In the genomic region with DNA sequence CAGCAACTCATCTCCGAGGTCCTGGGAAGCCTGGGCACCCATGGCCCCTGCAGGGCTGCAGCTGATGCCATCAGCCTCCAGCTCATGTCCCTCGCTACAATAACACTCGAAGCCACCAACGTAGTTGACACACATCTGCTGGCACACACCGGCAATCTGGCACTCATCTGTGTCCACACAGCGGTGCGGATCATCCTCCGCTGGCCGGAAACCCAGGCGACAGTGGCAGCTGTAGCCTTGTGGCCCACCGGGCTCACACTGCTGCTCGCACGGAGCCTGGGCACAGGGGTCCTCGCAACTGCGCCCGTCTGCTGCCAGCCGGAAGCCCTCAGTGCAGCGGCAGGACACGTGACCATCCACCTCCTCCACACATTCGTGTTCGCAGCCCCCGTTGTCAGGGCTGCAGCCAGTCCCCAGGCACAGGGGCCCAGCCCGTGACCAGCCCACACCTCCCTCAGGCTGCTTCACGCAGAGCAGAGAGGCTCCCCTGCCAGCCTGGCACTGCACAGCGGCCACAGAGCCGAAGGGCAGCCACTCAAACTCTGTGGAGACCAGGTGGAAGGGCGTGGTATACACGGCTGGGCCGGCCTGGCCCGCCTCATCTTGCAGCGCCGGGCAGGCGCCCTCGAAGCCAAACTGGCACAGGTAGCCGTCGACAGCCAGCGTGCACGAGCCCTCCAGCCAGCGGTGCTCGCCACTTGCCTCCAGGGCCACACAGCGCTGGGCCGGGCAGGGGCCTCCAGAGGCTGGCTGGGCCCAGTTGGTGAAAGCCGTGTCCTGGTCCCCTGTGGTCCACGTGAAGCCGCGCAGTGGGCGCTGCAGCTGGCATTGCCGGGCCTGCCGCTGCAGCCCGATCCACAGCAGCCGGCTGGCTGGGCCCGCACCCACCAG, we compare ENCODE assay signal across 7 cellular contexts.
DNase-seq lines count a peak whose midpoint lies in the region; ATAC-seq and TF ChIP-seq lines count a peak whose summit lies in the region.
"Had no signal": no experiment of that assay in that cellular context is flagged by ENCODE, and none has a peak within 500 bp of the region (broad histone marks: within the 10 kb centered on the region; RNA-seq: fewer than 3 reads in every experiment).

No MANE protein-coding gene starts in this region.

- peak overlapping the region; percentile 93 for H3K27ac ChIP-seq in RWPE1
- H3K27ac ChIP-seq: epithelial cell of prostate had no signal

- CTCF ChIA-PET in RWPE1 (lab: Yijun Ruan, JAX): interaction anchor here (0.6 to 1.1 kb wide), 4 partner anchors 13 to 70 kb away, joined by 3 to 4 read pairs (median 3); no protein-coding TSS in a partner anchor

- DNase-seq in RWPE1 (ENCODE audit: low spot score) (no peak), fibroblast of gingiva (ENCODE audit: low read depth) (peak; percentile 15), OCI-M2 (lab: John Stamatoyannopoulos, UW; ENCODE audit: unreplicated experiment) (no peak)
- peak; percentile 52 for DNase-seq in stimulated activated naive CD8-positive, alpha-beta T cell treated with anti-CD3 and anti-CD28 coated beads, Interleukin-15, Interleukin-2, amounts not matched to agents 100 U/mL and 50 U/mL, for 24 hours
- no peak for DNase-seq in NK-92 treated with Interleukin-12 subunit alpha and Interleukin-12 subunit beta, amount 100 ng/mL, for 24 hours (lab: John Stamatoyannopoulos, UW)

- no peak for ATAC-seq in stimulated activated naive CD8-positive, alpha-beta T cell treated with anti-CD3 and anti-CD28 coated beads, Interleukin-15, Interleukin-2, amounts not matched to agents 100 U/mL and 50 U/mL, for 24 hours
- no peak for ATAC-seq in HG02870 (IDR thresholded peaks at IDR 0.05; ENCODE audit: unreplicated experiment)

- POLR2A ChIA-PET in RWPE1 (lab: Yijun Ruan, JAX; ENCODE audit: low non-redundant PET): no interaction called here

- TF ChIP-seq CTCF in RWPE1 (conservative IDR thresholded peaks at IDR 0.05; ENCODE audit: low read depth): no peak

Comparison
In these comparisons a context has a peak if more than half of its experiments do, and no peak if none do; other contexts are left out.
1. DNase-seq: peak in fibroblast of gingiva (single experiment) and stimulated activated naive CD8-positive, alpha-beta T cell treated with anti-CD3 and anti-CD28 coated beads, Interleukin-15, Interleukin-2, amounts not matched to agents 100 U/mL and 50 U/mL, for 24 hours (single experiment); none in RWPE1 (single experiment), NK-92 treated with Interleukin-12 subunit alpha and Interleukin-12 subunit beta, amount 100 ng/mL, for 24 hours (single experiment) and OCI-M2 (single experiment).